ENCODE assay signal across 1 cellular context in genomic region chr11:112249871-112250590, GRCh38.
TF ChIP-seq lines count a peak whose summit lies in the region.

No MANE protein-coding gene starts in this region.

TF ChIP-seq in HepG2, 621 proteins besides CTCF, POLR2A, EP300 and RAD21:
- TF ChIP-seq ZSCAN30 (CRISPR knock-in tag; IDR thresholded peaks at IDR 0.05) (no peak), MED13 (CRISPR knock-in tag; IDR thresholded peaks at IDR 0.05) (no peak), ZNF512 (CRISPR knock-in tag; IDR thresholded peaks at IDR 0.05) (no peak), ZNF530 (CRISPR knock-in tag; IDR thresholded peaks at IDR 0.05; ENCODE audit: low read depth) (no peak), DDIT3 (CRISPR knock-in tag; IDR thresholded peaks at IDR 0.05) (no peak), CSRNP2 (CRISPR knock-in tag; conservative IDR thresholded peaks at IDR 0.05; ENCODE audit: low read depth) (no peak), NRL (CRISPR knock-in tag; IDR thresholded peaks at IDR 0.05; ENCODE audit: borderline replicate concordance) (no peak), TRAFD1 (CRISPR knock-in tag; IDR thresholded peaks at IDR 0.05; ENCODE audit: borderline replicate concordance) (no peak), AGO1 (IDR thresholded peaks at IDR 0.05; ENCODE audit: low read depth, low read length, poor library complexity, severe bottlenecking) (no peak), SKI (IDR thresholded peaks at IDR 0.05; ENCODE audit: partially characterized antibody) (no peak)
